Comparison of ENCODE assay signal across 27 cellular contexts in genomic region chr5:77641963-77642589, GRCh38. TPM values are rescaled to one million over a fixed set of nuclear protein-coding genes. Genes with fewer than 3 reads are reported as not detected.
"Had no signal": no experiment of that assay in that cellular context is flagged by ENCODE, and none has a peak within 500 bp of the region (broad histone marks: within the 10 kb centered on the region; RNA-seq: fewer than 3 reads in every experiment).

No MANE protein-coding gene starts in this region.

- H3K4me3 Mint-ChIP-seq: activated CD4-positive, alpha-beta T cell treated with anti-CD3 and anti-CD28 coated beads, Interleukin-2, amount 10 ng/mL, durations not matched to agents 7 days and 5 days; natural killer cell; stimulated activated naive B cell treated with anti-CD40 and anti-IgM and Interleukin-4, amounts not matched to agents 10 μg/mL and 1 μg/mL and 100 μg/mL, for 72 hours had no signal

- H3K9ac ChIP-seq: parathyroid adenoma had no signal

- DNase-seq: activated CD4-positive, alpha-beta T cell treated with anti-CD3 and anti-CD28 coated beads, Interleukin-2, amount 10 ng/mL, durations not matched to agents 7 days and 5 days; activated gamma-delta T cell treated with Interleukin-2 at 50 U/mL for 16 hours; activated T-cell treated with anti-CD3 and anti-CD28 coated beads, Interleukin-2, amount 50 U/mL, for 1 hour; adrenal gland; central memory CD4-positive, alpha-beta T cell; dermis blood vessel endothelial cell; effector CD8-positive, alpha-beta T cell; foreskin keratinocyte; kidney; lower lobe of right lung; natural killer cell; sigmoid colon; stimulated activated CD4-positive, alpha-beta T cell treated with anti-CD3 and anti-CD28 coated beads, Interleukin-15, amount 100 ng/mL, for 24 hours; stimulated activated CD4-positive, alpha-beta T cell treated with anti-CD3 and anti-CD28 coated beads, Interleukin-2, amount 100 ng/mL, for 48 hours; stimulated activated CD8-positive, alpha-beta memory T cell treated with anti-CD3 and anti-CD28 coated beads, Interleukin-4, amount 100 ng/mL, for 48 hours; stimulated activated naive B cell treated with anti-CD40 and anti-IgM and Interleukin-4, amounts not matched to agents 10 μg/mL and 1 μg/mL and 100 μg/mL, for 72 hours; transverse colon had no signal

- H3K9me3 Mint-ChIP-seq: natural killer cell had no signal

- H3K79me2 ChIP-seq: parathyroid adenoma had no signal

- H2AFZ ChIP-seq: parathyroid adenoma had no signal

- H3K27ac Mint-ChIP-seq: natural killer cell had no signal

- H3K4me3 ChIP-seq: adrenal gland, ascending aorta, lower lobe of right lung, sigmoid colon, smooth muscle cell, transverse colon had no signal

- H3K36me3 ChIP-seq: adrenal gland, ascending aorta, lower lobe of right lung, sigmoid colon, transverse colon had no signal

- FAIRE-seq: kidney, urothelium cell line had no signal

- ATAC-seq: activated CD4-positive, CD25-positive, alpha-beta regulatory T cell treated with anti-CD3 and anti-CD28 coated beads, Interleukin-2, amount 50 U/mL, for 24 hours; foreskin keratinocyte; left lobe of liver; lower lobe of right lung; natural killer cell; stimulated activated naive B cell treated with anti-CD40 and anti-IgM and Interleukin-4, amounts not matched to agents 10 μg/mL and 1 μg/mL and 100 μg/mL, for 72 hours had no signal

- H3K9me3 ChIP-seq: adrenal gland, ascending aorta, lower lobe of right lung, transverse colon had no signal

- H3K4me2 ChIP-seq: smooth muscle cell had no signal

- H3K27ac ChIP-seq: adrenal gland, ascending aorta, foreskin keratinocyte, lower lobe of right lung, parathyroid adenoma, sigmoid colon, transverse colon, VCaP had no signal

- H3K4me1 ChIP-seq: foreskin keratinocyte, parathyroid adenoma had no signal

RNA-seq across cellular contexts. Expression of gene OTP, which starts 3.6 kb away (rescaled TPM):
- total RNA-seq: activated CD4-positive, alpha-beta T cell treated with anti-CD3 and anti-CD28 coated beads, Interleukin-2, amount 10 ng/mL, durations not matched to agents 7 days and 5 days; ascending aorta; dermis blood vessel endothelial cell; foreskin keratinocyte; kidney; left lobe of liver; lower lobe of right lung; natural killer cell; sigmoid colon; smooth muscle cell; T-helper 2 cell treated with Interferon-gamma antibody and Interleukin-4, amounts not matched to agents 100 ng/mL and 5 ng/mL, for 36 hours; temporal lobe; transverse colon had no signal
- polyA plus RNA-seq: adrenal gland, esophagus, foreskin keratinocyte, sigmoid colon, smooth muscle cell had no signal
